2 cellular contexts compared by ENCODE assay signal in the genomic region with DNA sequence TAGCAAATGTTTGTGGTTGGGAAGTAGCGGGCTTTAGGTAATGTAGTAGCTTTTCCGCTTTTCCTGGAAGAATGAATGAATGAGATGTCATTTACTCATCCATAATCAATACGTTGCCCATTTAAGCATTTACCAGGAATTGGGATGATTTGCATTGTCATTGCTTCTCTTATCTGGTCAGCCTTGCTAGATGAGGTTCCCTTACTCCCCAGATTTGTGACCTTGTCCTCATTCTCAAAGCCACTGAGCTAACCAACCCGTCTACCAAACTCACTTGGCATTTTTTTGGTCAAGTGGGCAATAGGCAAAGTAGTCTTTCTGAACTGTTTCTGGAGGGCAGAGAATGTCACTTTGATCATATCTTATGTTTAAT.
TF ChIP-seq lines count a peak whose summit lies in the region.

No MANE protein-coding gene starts in this region.

TF ChIP-seq in SK-N-SH, 30 proteins besides CTCF, POLR2A, EP300 and RAD21 (continued from another document):
- TF ChIP-seq, protein P1, sequence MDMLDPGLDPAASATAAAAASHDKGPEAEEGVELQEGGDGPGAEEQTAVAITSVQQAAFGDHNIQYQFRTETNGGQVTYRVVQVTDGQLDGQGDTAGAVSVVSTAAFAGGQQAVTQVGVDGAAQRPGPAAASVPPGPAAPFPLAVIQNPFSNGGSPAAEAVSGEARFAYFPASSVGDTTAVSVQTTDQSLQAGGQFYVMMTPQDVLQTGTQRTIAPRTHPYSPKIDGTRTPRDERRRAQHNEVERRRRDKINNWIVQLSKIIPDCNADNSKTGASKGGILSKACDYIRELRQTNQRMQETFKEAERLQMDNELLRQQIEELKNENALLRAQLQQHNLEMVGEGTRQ (IDR thresholded peaks at IDR 0.05; ENCODE audit: borderline replicate concordance, low read depth, low read length), result no peak
- TF ChIP-seq POLR2AphosphoS5 (IDR thresholded peaks at IDR 0.05; ENCODE audit: low read depth, low read length), result no peak
- TF ChIP-seq REST (IDR thresholded peaks at IDR 0.05; ENCODE audit: low read depth, low read length), result no peak

TF ChIP-seq in SK-N-SH treated with all-trans-retinoic acid at 6 μM for 48 hours, 23 proteins besides CTCF, POLR2A, EP300 and RAD21 (continued from another document):
- TF ChIP-seq CREB5 (CRISPR knock-in tag; IDR thresholded peaks at IDR 0.05; ENCODE audit: low read depth) (no peak), OSR1 (CRISPR knock-in tag; IDR thresholded peaks at IDR 0.05) (no peak), RARB (CRISPR knock-in tag; IDR thresholded peaks at IDR 0.05) (no peak), ARNTL (CRISPR knock-in tag; IDR thresholded peaks at IDR 0.05; ENCODE audit: borderline replicate concordance, low read depth) (no peak)
TF ChIP-seq in SK-N-SH treated with all-trans-retinoic acid at 6 μM for 48 hours: peak in this region for 0.
